Comparison of ENCODE assay signal across 18 cellular contexts in genomic region chr1:2175681-2176454, GRCh38. TPM values are rescaled to one million over a fixed set of nuclear protein-coding genes. Genes with fewer than 3 reads are reported as not detected.
DNase-seq lines count a peak whose midpoint lies in the region; ATAC-seq, FAIRE-seq and TF ChIP-seq lines count a peak whose summit lies in the region.
"Had no signal": no experiment of that assay in that cellular context is flagged by ENCODE, and none has a peak within 500 bp of the region (broad histone marks: within the 10 kb centered on the region; RNA-seq: fewer than 3 reads in every experiment).

No MANE protein-coding gene starts in this region.

- TF ChIP-seq CTCF in K562 (IDR thresholded peaks at IDR 0.05 in 2 of 3, conservative IDR thresholded peaks at IDR 0.05 in 1 of 3; ENCODE audit: insufficient read depth in 2 of 3, low read depth in 1 of 3, low read length in 3 of 3) (peak; percentile 56 to 65 (median 61)), kidney (IDR thresholded peaks at IDR 0.05; ENCODE audit: borderline replicate concordance, extremely low read depth, insufficient read depth) (no peak), ovary (IDR thresholded peaks at IDR 0.05) (peak in 2 of 3 donors; percentile 34 to 48)

- peaks cover 39 to 87% of the 10 kb centered on the region in 2 experiments for H3K4me1 ChIP-seq in K562 (replicated peaks in 1 of 2; ENCODE audit: control insufficient read depth in 2 of 2, insufficient read depth in 2 of 2, low read length in 2 of 2)
- no peaks in the 10 kb centered on the region for H3K4me1 ChIP-seq in kidney (ENCODE audit: control insufficient read depth in 1 of 2, insufficient read depth in 1 of 2, low read depth in 1 of 2, low read length in 2 of 2)
- peaks cover 9% of the 10 kb centered on the region for H3K4me1 ChIP-seq in ovary (ENCODE audit: insufficient read depth)
- H3K4me1 ChIP-seq: BE2C had no signal

- peak overlapping the region; percentile 84 for H3K4me2 ChIP-seq in K562 (ENCODE audit: insufficient read depth, low read length)

- BruUV-seq in K562 (replicated peaks; lab: Mats Ljungman, UMichigan), result no TSS peak

- FAIRE-seq in K562 (lab: Jason Lieb, UNC), result peak; percentile 96
- FAIRE-seq in kidney (lab: Jason Lieb, UNC), result no peak
- FAIRE-seq in GM12891 (lab: Jason Lieb, UNC), result no peak
- FAIRE-seq: A204.1, D721Med, GM18507, H54 had no signal

- in situ Hi-C loops in K562 (cut with MboI), result loop anchor here (25.0 kb wide), 1 partner anchor 361 kb away; the partner anchor contains the start of genes HES5 and PANK4

- peak; percentile 44 for DNase-seq in ELF-1 (ENCODE audit: low read depth, low spot score)
- peak; percentile 87 to 93 (median 92) for DNase-seq in K562 (ENCODE audit: extremely low read depth in 1 of 4, low spot score in 3 of 4)
- DNase-seq in kidney, result peak; percentile 73
- DNase-seq in ovary, result peak; percentile 54 to 74 (median 64)
- DNase-seq in stimulated activated CD4-positive, alpha-beta T cell treated with anti-CD3 and anti-CD28 coated beads, Interleukin-12 subunit alpha, Interleukin-12 subunit beta, amount 100 ng/mL, for 4 hours, result no peak
- no peak for DNase-seq in GM12891 (ENCODE audit: insufficient read length, low spot score)
- DNase-seq: BE2C; CD4-positive, alpha-beta memory T cell; COR-L47; GM23248 had no signal

- POLR2A ChIA-PET in K562 (lab: Yijun Ruan, JAX), result interaction anchor here (0.6 to 2.1 kb wide), 18 partner anchors 9 to 1112 kb away, joined by 3 to 8 read pairs (median 3); partner anchors contain the start of gene TMEM52

- peak; percentile 39 to 74 for TF ChIP-seq RAD21 in K562 (CRISPR knock-in tag; conservative IDR thresholded peaks at IDR 0.05 in 1 of 2, IDR thresholded peaks at IDR 0.05 in 1 of 2)

- H3K27me3 ChIP-seq in K562 (ENCODE audit: control insufficient read depth in 2 of 2, insufficient read depth in 2 of 2, low read length in 2 of 2) (peaks cover 21 to 31% of the 10 kb centered on the region in 2 experiments; a peak in 4 of 5 replicates), ovary (no peaks in the 10 kb centered on the region)
- H3K27me3 ChIP-seq: BE2C had no signal

- no peaks in the 10 kb centered on the region; the same call in 1 of the 2 replicates for H4K20me1 ChIP-seq in K562 (replicated peaks; ENCODE audit: control insufficient read depth, insufficient read depth, low read length)

- peaks cover 9% of the 10 kb centered on the region for H3K9me1 ChIP-seq in K562 (ENCODE audit: control insufficient read depth, insufficient read depth, low read length)

- H3K27ac ChIP-seq in K562 (ENCODE audit: extremely low read depth, low read depth, low read length), result peak overlapping the region; percentile 74
- no peak overlapping the region for H3K27ac ChIP-seq in kidney (ENCODE audit: low read depth in 2 of 2, low read length in 2 of 2)
- H3K27ac ChIP-seq in ovary, result peak overlapping the region in 1 of 2 donors; percentile 12
- H3K27ac ChIP-seq: C4-2B, GM23248, HL-60 had no signal

- H3K9ac ChIP-seq in K562 (ENCODE audit: insufficient read depth in 1 of 2, low read depth in 2 of 2, low read length in 2 of 2) (peak overlapping the region; percentile 65 to 87), kidney (ENCODE audit: low read length in 2 of 2) (no peak overlapping the region)
- H3K9ac ChIP-seq: GM23248 had no signal

- peak overlapping the region; percentile 99 for H2AFZ ChIP-seq in K562 (ENCODE audit: low read depth, low read length)
- H2AFZ ChIP-seq: GM23248 had no signal

- H3K79me2 ChIP-seq in K562 (ENCODE audit: control insufficient read depth, insufficient read depth, low read length), result peaks cover 3% of the 10 kb centered on the region; the same call in 1 of the 3 replicates

- ATAC-seq in K562 (peak; percentile 83), HG02885 (IDR thresholded peaks at IDR 0.05; ENCODE audit: poor library complexity, unreplicated experiment) (no peak), HG03432 (IDR thresholded peaks at IDR 0.05; ENCODE audit: unreplicated experiment) (no peak)

- intact Hi-C loops in K562 (cut with micrococcal nuclease) (loop anchor here (1.0 to 2.0 kb wide), 3 partner anchors 43 to 205 kb away; no protein-coding TSS in a partner anchor), kidney (cut with DNase I) (no loop called here), ovary (cut with DNase I) (loop anchor here in 2 of 4 donors (5.0 to 10.0 kb wide), 3 partner anchors 201 to 369 kb away; no protein-coding TSS in a partner anchor)

- peak overlapping the region; percentile 22 for H3K4me3 ChIP-seq in K562
- no peak overlapping the region for H3K4me3 ChIP-seq in kidney (ENCODE audit: low read length in 2 of 2)
- no peak overlapping the region for H3K4me3 ChIP-seq in ovary
- H3K4me3 ChIP-seq: GM23248 had no signal

- CTCF ChIA-PET in K562 (lab: Yijun Ruan, JAX; ENCODE audit: low intra/inter-chr PET ratio), result interaction anchor here (0.8 to 2.1 kb wide), 3 partner anchors 139 to 237 kb away, joined by 3 to 7 read pairs (median 4); no protein-coding TSS in a partner anchor

- H3K9me3 ChIP-seq in K562 (replicated peaks; ENCODE audit: control insufficient read depth, insufficient read depth, low read depth, low read length) (no peaks in the 10 kb centered on the region), kidney (ENCODE audit: control insufficient read depth in 1 of 2, low read length in 2 of 2) (no peaks in the 10 kb centered on the region), ovary (no peaks in the 10 kb centered on the region)
- H3K9me3 ChIP-seq: BE2C had no signal

- 21% methylated on average over 42 of the region's 42 CpGs for WGBS in K562 (ENCODE audit: insufficient coverage, low coverage, missing lambda C conversion rate)
- WGBS in ovary, 3 donors, result 19 to 46% (median 22%) methylated on average over 41 to 42 of the region's 42 CpGs

- H3K36me3 ChIP-seq in K562 (ENCODE audit: control insufficient read depth, insufficient read depth, low read length) (no peaks in the 10 kb centered on the region), kidney (ENCODE audit: control insufficient read depth in 1 of 2, insufficient read depth in 2 of 2, low read length in 2 of 2) (peaks cover 2 to 11% of the 10 kb centered on the region in 2 donors), ovary (no peaks in the 10 kb centered on the region)
- H3K36me3 ChIP-seq: BE2C had no signal

- TF ChIP-seq EP300 in K562 (IDR thresholded peaks at IDR 0.05; ENCODE audit: low read length) (no peak; the same call in 1 of the 2 replicates), ovary (IDR thresholded peaks at IDR 0.05) (no peak)

- TF ChIP-seq POLR2A in K562 (conservative IDR thresholded peaks at IDR 0.05), result peak; percentile 71
- TF ChIP-seq POLR2A in ovary (IDR thresholded peaks at IDR 0.05), result no peak
- TF ChIP-seq POLR2A in GM12891 (IDR thresholded peaks at IDR 0.05; ENCODE audit: low read depth, low read length), result no peak

TF ChIP-seq in K562, 482 proteins besides CTCF, POLR2A, EP300 and RAD21 (continues in another document):
- TF ChIP-seq TAL1 (IDR thresholded peaks at IDR 0.05), result no peak

TF ChIP-seq in GM12891, 5 proteins besides CTCF, POLR2A, EP300 and RAD21 (continues in another document):
- no peak for TF ChIP-seq TAF1 (IDR thresholded peaks at IDR 0.05; ENCODE audit: low read depth, low read length)
- no peak for TF ChIP-seq PAX5 (IDR thresholded peaks at IDR 0.05; ENCODE audit: insufficient read depth, low read length, severe bottlenecking)

RNA-seq across cellular contexts. Expression of gene FAAP20, which starts 18.7 kb away (rescaled TPM):
- 32.5 and 87.9 TPM in 2 replicates for total RNA-seq in K562 (2011; cell fraction: chromatin; rRNA removed; ENCODE audit: low replicate concordance)
- 57.6 and 57.7 TPM in 2 replicates for total RNA-seq in K562 (2011; cell fraction: nucleolus; rRNA removed)
- total RNA-seq in K562 (2011; cell fraction: nucleoplasm; rRNA removed), result 37.4 and 38.2 TPM in 2 replicates
- 74.4 and 79.5 TPM in 2 replicates for total RNA-seq in K562 (2014; rRNA removed)
- 4.5 and 5.2 TPM in 2 replicates for total RNA-seq in K562 (2014; rRNA removed; fragmentation: Illumina TruSeq; extraction: Trizol)
- 13.7 and 15.9 TPM in 2 replicates for total RNA-seq in K562 (2015; rRNA removed; fragmentation: Illumina TruSeq; extraction: Trizol)
- total RNA-seq in K562 (2021), result 142 TPM in 2 replicates
- polyA plus RNA-seq in K562 (2011; rRNA removed), result 9.9 and 13.5 TPM in 2 replicates
- 19.5 and 92.5 TPM in 2 replicates for polyA plus RNA-seq in K562 (2011; cell fraction: cytosol; rRNA removed)
- polyA plus RNA-seq in K562 (2011; cell fraction: nucleus; rRNA removed), result 23.2 and 44.5 TPM in 2 replicates
- polyA plus RNA-seq in K562 (2012), result 74.5 and 114 TPM in 2 replicates
- 8.4 and 22.6 TPM in 2 replicates for polyA plus RNA-seq in K562 (2014; fragmentation: Illumina TruSeq; extraction: Trizol)
- polyA plus RNA-seq in K562 (2014; fragmentation: Nextera tagmentation; extraction: Ambion mirVana), result 1 to 10 TPM in 1 of 2 experiments, under 1 TPM in 1; 0.58 to 1.0 TPM
- polyA plus RNA-seq in K562 (2014; rRNA removed), result 143 and 153 TPM in 2 replicates
- 3.3 and 3.9 TPM in 2 replicates for polyA minus RNA-seq in K562 (2011; rRNA and poly(A)+ RNA removed)
- 16.1 and 25.8 TPM in 2 replicates for polyA minus RNA-seq in K562 (2011; cell fraction: cytosol; rRNA and poly(A)+ RNA removed)
- polyA minus RNA-seq in K562 (2011; cell fraction: nucleus; rRNA and poly(A)+ RNA removed), result 10.0 and 14.0 TPM in 2 replicates
- 69.0 TPM for total RNA-seq in kidney
- 109 TPM for polyA plus RNA-seq in kidney (ENCODE audit: insufficient read depth, low read depth, low replicate concordance)
- total RNA-seq in ovary, result 10 to 100 TPM; 32.7 to 96.1 (median 61.7) TPM
- polyA plus RNA-seq in ovary, result 10 to 100 TPM in 1 of 2 donors, 1 to 10 TPM in 1; 3.4 to 69.2 TPM
- 47.2 TPM for polyA plus RNA-seq in GM12891 (2012; ENCODE audit: low read depth, missing spikeins)

RNA-seq across cellular contexts. Expression of gene SKI, which starts 52.3 kb away (rescaled TPM):
- 25.0 and 40.0 TPM in 2 replicates for total RNA-seq in K562 (2011; cell fraction: chromatin; rRNA removed; ENCODE audit: low replicate concordance)
- 28.2 and 34.2 TPM in 2 replicates for total RNA-seq in K562 (2011; cell fraction: nucleolus; rRNA removed)
- 21.0 and 24.4 TPM in 2 replicates for total RNA-seq in K562 (2011; cell fraction: nucleoplasm; rRNA removed)
- 10.8 and 16.6 TPM in 2 replicates for total RNA-seq in K562 (2014; rRNA removed)
- 2.8 and 3.2 TPM in 2 replicates for total RNA-seq in K562 (2014; rRNA removed; fragmentation: Illumina TruSeq; extraction: Trizol)
- total RNA-seq in K562 (2015; rRNA removed; fragmentation: Illumina TruSeq; extraction: Trizol), result 4.6 and 5.6 TPM in 2 replicates
- 55.4 and 60.5 TPM in 2 replicates for total RNA-seq in K562 (2021)
- 3.1 and 4.6 TPM in 2 replicates for polyA plus RNA-seq in K562 (2011; rRNA removed)
- polyA plus RNA-seq in K562 (2011; cell fraction: cytosol; rRNA removed), result 3.6 and 6.1 TPM in 2 replicates
- 8.6 and 16.4 TPM in 2 replicates for polyA plus RNA-seq in K562 (2011; cell fraction: nucleus; rRNA removed)
- polyA plus RNA-seq in K562 (2012), result 13.2 and 13.6 TPM in 2 replicates
- polyA plus RNA-seq in K562 (2014; fragmentation: Illumina TruSeq; extraction: Trizol), result 15.8 and 21.4 TPM in 2 replicates
- under 1 TPM; 0.10 to 0.39 TPM for polyA plus RNA-seq in K562 (2014; fragmentation: Nextera tagmentation; extraction: Ambion mirVana)
- 16.4 and 17.0 TPM in 2 replicates for polyA plus RNA-seq in K562 (2014; rRNA removed)
- polyA minus RNA-seq in K562 (2011; rRNA and poly(A)+ RNA removed), result 2.7 and 4.6 TPM in 2 replicates
- polyA minus RNA-seq in K562 (2011; cell fraction: cytosol; rRNA and poly(A)+ RNA removed), result 20.6 and 21.9 TPM in 2 replicates
- 8.6 and 10.9 TPM in 2 replicates for polyA minus RNA-seq in K562 (2011; cell fraction: nucleus; rRNA and poly(A)+ RNA removed)
- total RNA-seq in kidney, result 78.6 TPM
- 9.2 TPM for polyA plus RNA-seq in kidney (ENCODE audit: insufficient read depth, low read depth, low replicate concordance)
- total RNA-seq in ovary, result 100 to 1,000 TPM in 3 of 7 donors, 10 to 100 TPM in 4; 27.8 to 109 (median 84.3) TPM
- polyA plus RNA-seq in ovary, result 10 to 100 TPM; 36.3 to 47.0 TPM
- 3.2 TPM for polyA plus RNA-seq in GM12891 (2012; ENCODE audit: low read depth, missing spikeins)

Comparison
In these comparisons a context has a peak if more than half of its experiments do, and no peak if none do; other contexts are left out.
1. DNase-seq: peak in ELF-1 (single experiment), K562 (4 of 4), kidney (single experiment) and ovary (5 of 5); none in stimulated activated CD4-positive, alpha-beta T cell treated with anti-CD3 and anti-CD28 coated beads, Interleukin-12 subunit alpha, Interleukin-12 subunit beta, amount 100 ng/mL, for 4 hours (single experiment) and GM12891 (single experiment).
2. H3K9ac ChIP-seq: peak in K562 (2 of 2); none in kidney (0 of 2).